8 cellular contexts compared by ENCODE assay signal in genomic region chr22:50523806-50524663, GRCh38. TPM values are rescaled to one million over a fixed set of nuclear protein-coding genes. Genes with fewer than 3 reads are reported as not detected.
DNase-seq lines count a peak whose midpoint lies in the region; ATAC-seq and TF ChIP-seq lines count a peak whose summit lies in the region.

No MANE protein-coding gene starts in this region.

- no peaks in the 10 kb centered on the region for H3K27me3 Mint-ChIP-seq in activated CD4-positive, alpha-beta T cell treated with anti-CD3 and anti-CD28 coated beads for 36 hours
- H3K27me3 Mint-ChIP-seq in activated B cell treated with CpG ODN at 0.5 μM for 24 hours: no peaks in the 10 kb centered on the region

- intact Hi-C loops in activated CD4-positive, alpha-beta T cell treated with anti-CD3 and anti-CD28 coated beads for 36 hours (cut with DNase I, micrococcal nuclease): no loop called here
- intact Hi-C loops in activated B cell treated with CpG ODN at 0.5 μM for 24 hours (cut with micrococcal nuclease) (no loop called here), posterior vena cava (cut with DNase I) (no loop called here), lower leg skin (cut with DNase I; ENCODE audit: low total_unique reads) (no loop called here)

- DNase-seq in activated CD4-positive, alpha-beta T cell treated with anti-CD3 and anti-CD28 coated beads for 36 hours: peak; percentile 25
- DNase-seq in activated CD4-positive, alpha-beta T cell treated with anti-CD3 and anti-CD28 coated beads for 1 hour: no peak
- DNase-seq in activated B cell treated with CpG ODN at 0.5 μM for 24 hours (no peak), posterior vena cava (ENCODE audit: low spot score) (no peak), lower leg skin (ENCODE audit: low spot score in 2 of 2) (no peak), NCI-H82 (lab: John Stamatoyannopoulos, UW) (no peak)

- POLR2A ChIA-PET in activated CD4-positive, alpha-beta T cell treated with anti-CD3 and anti-CD28 coated beads for 36 hours (lab: Charles Lee): interaction anchor here (0.6 to 3.1 kb wide), 7 partner anchors 9 to 97 kb away, joined by 4 to 65 read pairs (median 13); partner anchors contain the start of genes LMF2 and NCAPH2
- POLR2A ChIA-PET in activated B cell treated with CpG ODN at 0.5 μM for 24 hours (lab: Charles Lee): interaction anchor here (0.5 to 13.6 kb wide), 14 partner anchors 9 to 337 kb away, joined by 3 to 946 read pairs (median 28); partner anchors contain the start of genes CHKB, KLHDC7B, LMF2 and NCAPH2

- peak overlapping the region; percentile 60 for H3K27ac Mint-ChIP-seq in activated CD4-positive, alpha-beta T cell treated with anti-CD3 and anti-CD28 coated beads for 36 hours
- H3K27ac Mint-ChIP-seq in activated B cell treated with CpG ODN at 0.5 μM for 24 hours: peak overlapping the region; percentile 75

- H3K9ac ChIP-seq in iPS-18a (ENCODE audit: low read length) (no peak overlapping the region), subcutaneous abdominal adipose tissue (ENCODE audit: low read length in 5 of 5) (peak overlapping the region in 3 of 5 donors; percentile 71 to 84 (median 73))

- peaks cover 27% of the 10 kb centered on the region for H3K27me3 ChIP-seq in iPS-18a (ENCODE audit: control insufficient read depth, insufficient read depth, low read length)
- no peaks in the 10 kb centered on the region for H3K27me3 ChIP-seq in subcutaneous abdominal adipose tissue (ENCODE audit: control insufficient read depth in 5 of 5, insufficient read depth in 4 of 5, low read length in 5 of 5)

- WGBS in lower leg skin, 2 donors: 67 to 81% methylated on average over 14 to 20 of the region's 25 CpGs

- H3K36me3 Mint-ChIP-seq in activated CD4-positive, alpha-beta T cell treated with anti-CD3 and anti-CD28 coated beads for 36 hours (ENCODE audit: low read depth): peaks cover 27% of the 10 kb centered on the region
- H3K36me3 Mint-ChIP-seq in activated B cell treated with CpG ODN at 0.5 μM for 24 hours (ENCODE audit: low read depth): peaks cover 45% of the 10 kb centered on the region

- H3K36me3 ChIP-seq in iPS-18a (ENCODE audit: control insufficient read depth, low read depth, low read length) (peaks cover 29% of the 10 kb centered on the region), subcutaneous abdominal adipose tissue (ENCODE audit: control insufficient read depth in 5 of 5, insufficient read depth in 5 of 5, low read length in 5 of 5) (peaks cover 0 to 43% (median 39%) of the 10 kb centered on the region in 5 donors)

- TF ChIP-seq CTCF in activated B cell treated with CpG ODN at 0.5 μM for 24 hours (IDR thresholded peaks at IDR 0.05) (no peak), lower leg skin (IDR thresholded peaks at IDR 0.05) (no peak)

- CTCF ChIA-PET in activated CD4-positive, alpha-beta T cell treated with anti-CD3 and anti-CD28 coated beads for 36 hours (lab: Charles Lee): interaction anchor here (0.7 to 5.2 kb wide), 8 partner anchors 9 to 282 kb away, joined by 4 to 76 read pairs (median 8); partner anchors contain the start of genes LMF2, NCAPH2 and SYCE3
- CTCF ChIA-PET in activated B cell treated with CpG ODN at 0.5 μM for 24 hours (lab: Charles Lee): interaction anchor here (1.6 to 2.1 kb wide), 2 partner anchors 16 to 39 kb away, joined by 3 to 36 read pairs; partner anchors contain the start of genes LMF2, NCAPH2 and SYCE3

- peak overlapping the region; percentile 77 for H3K4me3 Mint-ChIP-seq in activated CD4-positive, alpha-beta T cell treated with anti-CD3 and anti-CD28 coated beads for 36 hours
- peak overlapping the region; percentile 81 for H3K4me3 Mint-ChIP-seq in activated B cell treated with CpG ODN at 0.5 μM for 24 hours

- no peak for TF ChIP-seq POLR2A in lower leg skin (IDR thresholded peaks at IDR 0.05)

- no peaks in the 10 kb centered on the region for H3K9me3 ChIP-seq in iPS-18a (ENCODE audit: control insufficient read depth, low read depth, low read length)
- H3K9me3 ChIP-seq in subcutaneous abdominal adipose tissue (ENCODE audit: control insufficient read depth in 5 of 5, low read length in 5 of 5): no peaks in the 10 kb centered on the region

- no peak for ATAC-seq in activated CD4-positive, alpha-beta T cell treated with anti-CD3 and anti-CD28 coated beads for 36 hours
- no peak for ATAC-seq in activated B cell treated with CpG ODN at 0.5 μM for 24 hours (ENCODE audit: low read depth)

- no peak overlapping the region for H3K27ac ChIP-seq in iPS-18a (ENCODE audit: low read length)
- H3K27ac ChIP-seq in subcutaneous abdominal adipose tissue (ENCODE audit: low read depth, low read length): peak overlapping the region; percentile 95

- H3K4me3 ChIP-seq in iPS-18a (ENCODE audit: low read length) (peak overlapping the region; percentile 75), subcutaneous abdominal adipose tissue (ENCODE audit: low read depth in 1 of 5, low read length in 5 of 5) (peak overlapping the region; percentile 66 to 78 (median 68)), lower leg skin (ENCODE audit: low read depth, poor library complexity, severe bottlenecking) (no peak overlapping the region)

- peaks cover 33% of the 10 kb centered on the region for H3K4me1 Mint-ChIP-seq in activated CD4-positive, alpha-beta T cell treated with anti-CD3 and anti-CD28 coated beads for 36 hours
- H3K4me1 Mint-ChIP-seq in activated B cell treated with CpG ODN at 0.5 μM for 24 hours: peaks cover 32% of the 10 kb centered on the region

- no peaks in the 10 kb centered on the region for H3K9me3 Mint-ChIP-seq in activated CD4-positive, alpha-beta T cell treated with anti-CD3 and anti-CD28 coated beads for 36 hours (ENCODE audit: low read depth)
- H3K9me3 Mint-ChIP-seq in activated B cell treated with CpG ODN at 0.5 μM for 24 hours: no peaks in the 10 kb centered on the region

- H3K4me1 ChIP-seq in iPS-18a (ENCODE audit: control insufficient read depth, low read depth, low read length) (peaks cover 3% of the 10 kb centered on the region), subcutaneous abdominal adipose tissue (ENCODE audit: control insufficient read depth in 5 of 5, insufficient read depth in 5 of 5, low read length in 5 of 5) (peaks cover 7 to 49% (median 34%) of the 10 kb centered on the region in 5 donors)

RNA-seq across cellular contexts. Expression of gene SCO2, which starts 1.4 kb away (rescaled TPM):
- 1 to 10 TPM; 2.4 to 5.6 TPM for total RNA-seq in activated CD4-positive, alpha-beta T cell treated with anti-CD3 and anti-CD28 coated beads for 36 hours
- total RNA-seq in activated B cell treated with CpG ODN at 0.5 μM for 24 hours (7.1 and 11.6 TPM in 2 replicates), posterior vena cava (1 to 10 TPM in 1 of 2 donors, not detected in 1; 2.6 TPM), lower leg skin (1 to 10 TPM; 1.5 to 9.4 (median 4.4) TPM)

RNA-seq across cellular contexts. Expression of gene TYMP, which starts 5.8 kb away (rescaled TPM):
- total RNA-seq in activated CD4-positive, alpha-beta T cell treated with anti-CD3 and anti-CD28 coated beads for 36 hours: 10 to 100 TPM; 26.9 to 44.3 TPM
- total RNA-seq in activated B cell treated with CpG ODN at 0.5 μM for 24 hours: 91.8 and 92.9 TPM in 2 replicates
- 10 to 100 TPM; 52.8 to 63.8 TPM for total RNA-seq in posterior vena cava
- total RNA-seq in lower leg skin: 10 to 100 TPM; 23.6 to 63.3 (median 33.5) TPM

RNA-seq across cellular contexts. Expression of gene NCAPH2, which starts 16.0 kb away (rescaled TPM):
- total RNA-seq in activated CD4-positive, alpha-beta T cell treated with anti-CD3 and anti-CD28 coated beads for 36 hours: 100 to 1,000 TPM; 115 to 123 TPM
- total RNA-seq in activated B cell treated with CpG ODN at 0.5 μM for 24 hours: 63.9 and 68.2 TPM in 2 replicates
- total RNA-seq in posterior vena cava: 10 to 100 TPM; 32.1 to 32.7 TPM
- 10 to 100 TPM; 40.7 to 54.3 (median 41.5) TPM for total RNA-seq in lower leg skin

RNA-seq across cellular contexts. Expression of gene LMF2, which starts 16.5 kb away (rescaled TPM):
- 10 to 100 TPM; 46.8 to 49.4 TPM for total RNA-seq in activated CD4-positive, alpha-beta T cell treated with anti-CD3 and anti-CD28 coated beads for 36 hours
- total RNA-seq in activated B cell treated with CpG ODN at 0.5 μM for 24 hours: 76.6 and 81.0 TPM in 2 replicates
- 10 to 100 TPM; 39.0 to 53.3 TPM for total RNA-seq in posterior vena cava
- 10 to 100 TPM; 34.8 to 47.2 (median 38.8) TPM for total RNA-seq in lower leg skin

RNA-seq across cellular contexts. Expression of gene KLHDC7B, which starts 21.7 kb away (rescaled TPM):
- total RNA-seq in activated CD4-positive, alpha-beta T cell treated with anti-CD3 and anti-CD28 coated beads for 36 hours: 1 to 10 TPM; 5.7 to 6.4 TPM
- total RNA-seq in activated B cell treated with CpG ODN at 0.5 μM for 24 hours (4.9 and 5.2 TPM in 2 replicates), posterior vena cava (under 1 TPM; 0.14 to 0.28 TPM), lower leg skin (under 1 TPM in 2 of 4 donors, not detected in 2; 0.07 to 0.10 TPM)
